1 cellular context compared by ENCODE assay signal in the genomic region with DNA sequence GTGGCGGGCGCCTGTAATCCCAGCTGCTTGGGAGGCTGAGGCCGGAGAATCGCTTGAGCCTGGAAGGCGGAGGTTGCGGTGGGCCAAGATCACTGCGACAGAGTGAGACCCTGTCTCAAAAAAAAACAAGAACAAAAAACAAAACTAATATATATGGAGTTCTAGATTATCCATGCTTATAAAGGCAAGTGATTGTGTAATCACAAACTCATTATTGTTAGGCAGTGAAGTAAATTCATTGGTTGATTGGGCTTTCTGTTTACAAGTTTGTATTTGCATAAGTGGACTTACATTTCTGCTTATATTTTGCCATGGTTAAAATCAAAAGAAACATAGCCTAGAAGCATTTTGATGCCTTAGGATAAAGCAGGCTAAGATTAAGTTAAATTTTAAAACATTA.
TF ChIP-seq lines count a peak whose summit lies in the region.

No MANE protein-coding gene starts in this region.

TF ChIP-seq in HCT116, 20 proteins besides CTCF, POLR2A, EP300 and RAD21 (continued from another document):
- TF ChIP-seq, protein P1, sequence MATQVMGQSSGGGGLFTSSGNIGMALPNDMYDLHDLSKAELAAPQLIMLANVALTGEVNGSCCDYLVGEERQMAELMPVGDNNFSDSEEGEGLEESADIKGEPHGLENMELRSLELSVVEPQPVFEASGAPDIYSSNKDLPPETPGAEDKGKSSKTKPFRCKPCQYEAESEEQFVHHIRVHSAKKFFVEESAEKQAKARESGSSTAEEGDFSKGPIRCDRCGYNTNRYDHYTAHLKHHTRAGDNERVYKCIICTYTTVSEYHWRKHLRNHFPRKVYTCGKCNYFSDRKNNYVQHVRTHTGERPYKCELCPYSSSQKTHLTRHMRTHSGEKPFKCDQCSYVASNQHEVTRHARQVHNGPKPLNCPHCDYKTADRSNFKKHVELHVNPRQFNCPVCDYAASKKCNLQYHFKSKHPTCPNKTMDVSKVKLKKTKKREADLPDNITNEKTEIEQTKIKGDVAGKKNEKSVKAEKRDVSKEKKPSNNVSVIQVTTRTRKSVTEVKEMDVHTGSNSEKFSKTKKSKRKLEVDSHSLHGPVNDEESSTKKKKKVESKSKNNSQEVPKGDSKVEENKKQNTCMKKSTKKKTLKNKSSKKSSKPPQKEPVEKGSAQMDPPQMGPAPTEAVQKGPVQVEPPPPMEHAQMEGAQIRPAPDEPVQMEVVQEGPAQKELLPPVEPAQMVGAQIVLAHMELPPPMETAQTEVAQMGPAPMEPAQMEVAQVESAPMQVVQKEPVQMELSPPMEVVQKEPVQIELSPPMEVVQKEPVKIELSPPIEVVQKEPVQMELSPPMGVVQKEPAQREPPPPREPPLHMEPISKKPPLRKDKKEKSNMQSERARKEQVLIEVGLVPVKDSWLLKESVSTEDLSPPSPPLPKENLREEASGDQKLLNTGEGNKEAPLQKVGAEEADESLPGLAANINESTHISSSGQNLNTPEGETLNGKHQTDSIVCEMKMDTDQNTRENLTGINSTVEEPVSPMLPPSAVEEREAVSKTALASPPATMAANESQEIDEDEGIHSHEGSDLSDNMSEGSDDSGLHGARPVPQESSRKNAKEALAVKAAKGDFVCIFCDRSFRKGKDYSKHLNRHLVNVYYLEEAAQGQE (IDR thresholded peaks at IDR 0.05; ENCODE audit: low read depth) = no peak
- TF ChIP-seq ELF1 (IDR thresholded peaks at IDR 0.05; ENCODE audit: borderline replicate concordance, low read depth) (no peak), ZFX (IDR thresholded peaks at IDR 0.05) (no peak), SIN3A (IDR thresholded peaks at IDR 0.05; ENCODE audit: low read depth) (no peak), YY1 (IDR thresholded peaks at IDR 0.05; ENCODE audit: extremely low read depth, insufficient replicate concordance, low read depth, low read length) (no peak), EZH2 (IDR thresholded peaks at IDR 0.05) (no peak), SP1 (IDR thresholded peaks at IDR 0.05; ENCODE audit: low read depth) (no peak), JUND (IDR thresholded peaks at IDR 0.05) (no peak)
- TF ChIP-seq, protein P2, sequence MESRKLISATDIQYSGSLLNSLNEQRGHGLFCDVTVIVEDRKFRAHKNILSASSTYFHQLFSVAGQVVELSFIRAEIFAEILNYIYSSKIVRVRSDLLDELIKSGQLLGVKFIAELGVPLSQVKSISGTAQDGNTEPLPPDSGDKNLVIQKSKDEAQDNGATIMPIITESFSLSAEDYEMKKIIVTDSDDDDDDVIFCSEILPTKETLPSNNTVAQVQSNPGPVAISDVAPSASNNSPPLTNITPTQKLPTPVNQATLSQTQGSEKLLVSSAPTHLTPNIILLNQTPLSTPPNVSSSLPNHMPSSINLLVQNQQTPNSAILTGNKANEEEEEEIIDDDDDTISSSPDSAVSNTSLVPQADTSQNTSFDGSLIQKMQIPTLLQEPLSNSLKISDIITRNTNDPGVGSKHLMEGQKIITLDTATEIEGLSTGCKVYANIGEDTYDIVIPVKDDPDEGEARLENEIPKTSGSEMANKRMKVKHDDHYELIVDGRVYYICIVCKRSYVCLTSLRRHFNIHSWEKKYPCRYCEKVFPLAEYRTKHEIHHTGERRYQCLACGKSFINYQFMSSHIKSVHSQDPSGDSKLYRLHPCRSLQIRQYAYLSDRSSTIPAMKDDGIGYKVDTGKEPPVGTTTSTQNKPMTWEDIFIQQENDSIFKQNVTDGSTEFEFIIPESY (IDR thresholded peaks at IDR 0.05; ENCODE audit: extremely low read depth, insufficient replicate concordance, low read length) = no peak
- TF ChIP-seq, protein P3, sequence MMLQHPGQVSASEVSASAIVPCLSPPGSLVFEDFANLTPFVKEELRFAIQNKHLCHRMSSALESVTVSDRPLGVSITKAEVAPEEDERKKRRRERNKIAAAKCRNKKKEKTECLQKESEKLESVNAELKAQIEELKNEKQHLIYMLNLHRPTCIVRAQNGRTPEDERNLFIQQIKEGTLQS (IDR thresholded peaks at IDR 0.05) = no peak
